ENCODE assay signal across 7 cellular contexts in the genomic region with DNA sequence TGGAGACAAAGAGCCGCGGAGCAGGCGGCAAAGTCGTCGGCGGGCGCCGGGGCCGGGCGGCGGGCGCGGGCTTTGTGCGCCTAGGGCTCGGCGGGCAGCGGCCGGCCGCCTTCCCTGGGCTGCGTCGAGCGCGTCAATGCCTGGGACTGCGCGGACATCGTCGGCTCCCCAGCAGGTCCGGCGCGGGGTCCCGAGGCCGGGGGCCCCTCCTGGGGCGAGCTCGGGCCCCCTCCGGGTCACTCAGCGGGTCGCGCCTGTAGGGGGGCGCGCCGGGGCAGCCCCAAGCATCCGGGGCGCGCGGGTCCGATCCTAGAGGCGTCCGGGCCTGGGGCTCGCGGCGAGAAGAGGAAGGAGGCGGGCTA. TPM values are rescaled to one million over a fixed set of nuclear protein-coding genes. Genes with fewer than 3 reads are reported as not detected.
DNase-seq lines count a peak whose midpoint lies in the region; ATAC-seq and TF ChIP-seq lines count a peak whose summit lies in the region.

No MANE protein-coding gene starts in this region.

- H3K4me3 Mint-ChIP-seq in H9 (peak overlapping the region; percentile 93 to 100; a peak in 4 of 5 replicates), endothelial cell (ENCODE audit: unreplicated experiment) (no peak overlapping the region)
- peak overlapping the region; percentile 98 for H3K4me3 Mint-ChIP-seq in T-helper 2 cell treated with Interferon-gamma antibody and Interleukin-4, amounts not matched to agents 5 μg/mL and 100 μg/mL, for 36 hours

- no peak overlapping the region for H2BK12ac ChIP-seq in H9 (ENCODE audit: insufficient read length, low read depth, low read length)

- H3K27ac ChIP-seq in H9 (ENCODE audit: insufficient read length, low read depth, low read length) (no peak overlapping the region), heart right ventricle (peak overlapping the region in 9 of 10 donors; percentile 54 to 99 (median 96)), smooth muscle cell (ENCODE audit: low read depth) (peak overlapping the region; percentile 96)

- intact Hi-C loops in heart right ventricle (cut with DNase I): loop anchor here in 7 of 10 donors (5.0 to 10.0 kb wide), 12 partner anchors 60 to 622 kb away; no protein-coding TSS in a partner anchor

- DNase-seq in H9 (no peak), heart right ventricle (peak in 1 of 2 donors; percentile 35), smooth muscle cell (lab: John Stamatoyannopoulos, UW; ENCODE audit: unreplicated experiment) (no peak), iPS-NIHi11 (ENCODE audit: low spot score) (no peak), endothelial cell (ENCODE audit: low spot score) (no peak), kidney tubule cell (ENCODE audit: low spot score) (no peak)
- DNase-seq in T-helper 2 cell treated with Interferon-gamma antibody and Interleukin-4, amounts not matched to agents 5 μg/mL and 100 μg/mL, for 36 hours (ENCODE audit: low spot score): no peak

- H4K91ac ChIP-seq in H9 (ENCODE audit: insufficient read length, low read depth, low read length): peak overlapping the region; percentile 74

- peaks cover 0 to 27% (median 0%) of the 10 kb centered on the region in 9 donors for H3K36me3 ChIP-seq in heart right ventricle
- no peaks in the 10 kb centered on the region for H3K36me3 ChIP-seq in smooth muscle cell (ENCODE audit: low read depth)

- H3K27me3 ChIP-seq in H9 (ENCODE audit: insufficient read depth, low read length) (peaks cover 2% of the 10 kb centered on the region; the same call in 1 of the 2 replicates), heart right ventricle (peaks cover 0 to 7% (median 0%) of the 10 kb centered on the region in 7 donors), smooth muscle cell (ENCODE audit: low read depth) (no peaks in the 10 kb centered on the region)

- H3K9me3 ChIP-seq in H9 (ENCODE audit: control insufficient read depth, low read depth, low read length) (no peaks in the 10 kb centered on the region), heart right ventricle (no peaks in the 10 kb centered on the region), smooth muscle cell (replicated peaks; ENCODE audit: low read depth) (no peaks in the 10 kb centered on the region)

- peak overlapping the region; percentile 54 to 90 (median 80) for H3K4me3 ChIP-seq in heart right ventricle
- H3K4me3 ChIP-seq in smooth muscle cell: peak overlapping the region; percentile 66

- WGBS in H9 (ENCODE audit: extremely low coverage, insufficient read length, low lambda C conversion rate): no CpG with 5 or more reads among the region's 52 CpGs
- 1% methylated on average over 36 to 52 of the region's 52 CpGs for WGBS in heart right ventricle, 2 donors
- WGBS in smooth muscle cell (ENCODE audit: low lambda C conversion rate): 0% methylated on average over 23 of the region's 52 CpGs

- no peaks in the 10 kb centered on the region for H3K79me1 ChIP-seq in H9 (ENCODE audit: insufficient read depth, low read depth, low read length, poor library complexity, severe bottlenecking)

- H3K4me1 Mint-ChIP-seq in H9 (peaks cover 45 to 47% of the 10 kb centered on the region in 2 experiments), endothelial cell (ENCODE audit: unreplicated experiment) (peaks cover 37% of the 10 kb centered on the region)
- H3K4me1 Mint-ChIP-seq in T-helper 2 cell treated with Interferon-gamma antibody and Interleukin-4, amounts not matched to agents 5 μg/mL and 100 μg/mL, for 36 hours (ENCODE audit: low read depth): peaks cover 50% of the 10 kb centered on the region

- H3K56ac ChIP-seq in H9 (ENCODE audit: insufficient read length, low read depth, low read length): no peak overlapping the region

- H3K23ac ChIP-seq in H9 (ENCODE audit: insufficient read length, low read depth, low read length): no peak overlapping the region

- H3K18ac ChIP-seq in H9 (ENCODE audit: insufficient read length, low read depth, low read length): peak overlapping the region; percentile 93

- H4K5ac ChIP-seq in H9 (ENCODE audit: insufficient read length, low read depth, low read length): no peak overlapping the region

- H3K27me3 Mint-ChIP-seq in H9 (ENCODE audit: low read depth) (peaks cover 18% of the 10 kb centered on the region), endothelial cell (ENCODE audit: unreplicated experiment) (peaks cover 11% of the 10 kb centered on the region)
- peaks cover 24% of the 10 kb centered on the region for H3K27me3 Mint-ChIP-seq in T-helper 2 cell treated with Interferon-gamma antibody and Interleukin-4, amounts not matched to agents 5 μg/mL and 100 μg/mL, for 36 hours (ENCODE audit: low read depth)

- no peak for TF ChIP-seq CTCF in H9 (conservative IDR thresholded peaks at IDR 0.05)
- no peak for TF ChIP-seq CTCF in heart right ventricle (IDR thresholded peaks at IDR 0.05)
- TF ChIP-seq CTCF in smooth muscle cell (IDR thresholded peaks at IDR 0.05; ENCODE audit: borderline replicate concordance, insufficient read depth, poor library complexity, severe bottlenecking): no peak
- no peak for TF ChIP-seq CTCF in endothelial cell (IDR thresholded peaks at IDR 0.05; ENCODE audit: unreplicated experiment)

- H3K9me3 Mint-ChIP-seq in H9: peaks cover 2% of the 10 kb centered on the region in 2 experiments; a peak in 2 of 5 replicates
- no peaks in the 10 kb centered on the region for H3K9me3 Mint-ChIP-seq in T-helper 2 cell treated with Interferon-gamma antibody and Interleukin-4, amounts not matched to agents 5 μg/mL and 100 μg/mL, for 36 hours
- H3K9me3 Mint-ChIP-seq in endothelial cell (ENCODE audit: unreplicated experiment): no peaks in the 10 kb centered on the region

- H3K36me3 Mint-ChIP-seq in H9 (ENCODE audit: insufficient read depth in 1 of 3, low read depth in 3 of 3): peaks cover 9 to 29% (median 26%) of the 10 kb centered on the region in 3 experiments
- H3K36me3 Mint-ChIP-seq in T-helper 2 cell treated with Interferon-gamma antibody and Interleukin-4, amounts not matched to agents 5 μg/mL and 100 μg/mL, for 36 hours (ENCODE audit: low read depth): peaks cover 35% of the 10 kb centered on the region
- H3K36me3 Mint-ChIP-seq in endothelial cell (ENCODE audit: low read depth, unreplicated experiment): peaks cover 4% of the 10 kb centered on the region

- no peak overlapping the region for H3K4ac ChIP-seq in H9 (ENCODE audit: low read depth, low read length)

- no peak overlapping the region for H2BK120ac ChIP-seq in H9 (ENCODE audit: low read depth, low read length, poor library complexity, severe bottlenecking)

- H2AK5ac ChIP-seq in H9 (ENCODE audit: insufficient read length, low read length): no peak overlapping the region

- peaks cover 26% of the 10 kb centered on the region for H3F3A ChIP-seq in smooth muscle cell (ENCODE audit: low read depth)

- no peak overlapping the region for H2BK5ac ChIP-seq in H9 (ENCODE audit: insufficient read length, low read length)

- H3K14ac ChIP-seq in H9 (ENCODE audit: insufficient read depth, low read length): peak overlapping the region; percentile 96

- no peak overlapping the region for H2BK15ac ChIP-seq in H9 (ENCODE audit: low read depth, low read length)

- H2AFZ ChIP-seq in H9 (ENCODE audit: low read length): no peak overlapping the region
- no peak overlapping the region for H2AFZ ChIP-seq in smooth muscle cell (ENCODE audit: low read depth)

- H3K23me2 ChIP-seq in H9 (ENCODE audit: insufficient read length, low read depth, low read length, poor library complexity, severe bottlenecking): peaks cover 29% of the 10 kb centered on the region

- peak in 1 of 8 donors; percentile 1 for ATAC-seq in heart right ventricle

- H3K4me2 ChIP-seq in H9 (ENCODE audit: insufficient read depth, insufficient read length, low read length): peak overlapping the region; percentile 86
- H3K4me2 ChIP-seq in smooth muscle cell: peak overlapping the region; percentile 98

- no peak overlapping the region for H2BK20ac ChIP-seq in H9 (ENCODE audit: low read depth, low read length, poor library complexity, severe bottlenecking)

- H4K20me1 ChIP-seq in H9 (ENCODE audit: control insufficient read depth, insufficient read depth, insufficient read length): no peaks in the 10 kb centered on the region
- peaks cover 57% of the 10 kb centered on the region for H4K20me1 ChIP-seq in smooth muscle cell (ENCODE audit: low read depth)

- H3K9ac ChIP-seq in H9 (ENCODE audit: extremely low read depth, insufficient read length, low read length): peak overlapping the region; percentile 86
- H3K9ac ChIP-seq in smooth muscle cell (ENCODE audit: low read depth): peak overlapping the region; percentile 91

- H3K27ac Mint-ChIP-seq in H9: no peak overlapping the region
- peak overlapping the region; percentile 100 for H3K27ac Mint-ChIP-seq in T-helper 2 cell treated with Interferon-gamma antibody and Interleukin-4, amounts not matched to agents 5 μg/mL and 100 μg/mL, for 36 hours
- no peak overlapping the region for H3K27ac Mint-ChIP-seq in endothelial cell (ENCODE audit: unreplicated experiment)

- H4K8ac ChIP-seq in H9 (replicated peaks; ENCODE audit: insufficient read length, low read depth, low read length): no peak overlapping the region

- H3K4me1 ChIP-seq in H9 (ENCODE audit: insufficient read depth, low read length) (peaks cover 12% of the 10 kb centered on the region; the same call in 1 of the 2 replicates), heart right ventricle (peaks cover 34 to 86% (median 76%) of the 10 kb centered on the region in 9 donors), smooth muscle cell (ENCODE audit: low read depth) (peaks cover 54% of the 10 kb centered on the region)

- H3T11ph ChIP-seq in H9 (ENCODE audit: low read length): no peak overlapping the region

- H3K79me2 ChIP-seq in H9 (ENCODE audit: insufficient read depth, low read length) (peaks cover 3% of the 10 kb centered on the region; the same call in 1 of the 2 replicates), smooth muscle cell (ENCODE audit: low read depth) (peaks cover 57% of the 10 kb centered on the region)

RNA-seq across cellular contexts. Expression of gene TLE3, which starts 0.8 kb away (rescaled TPM):
- total RNA-seq in H9 (2021): 91.3 and 98.2 TPM in 2 replicates
- 10 to 100 TPM in 9 of 10 donors, 1 to 10 TPM in 1; 9.7 to 21.7 (median 13.6) TPM for total RNA-seq in heart right ventricle
- 1 to 10 TPM; 7.5 to 8.4 TPM for polyA plus RNA-seq in heart right ventricle
- total RNA-seq in smooth muscle cell: 46.9 and 53.2 TPM in 2 replicates
- 39.7 and 50.9 TPM in 2 replicates for polyA plus RNA-seq in smooth muscle cell
- total RNA-seq in endothelial cell (ENCODE audit: unreplicated experiment): 80.8 TPM
